Comparison of ENCODE assay signal across 8 cellular contexts in genomic region chr18:43247944-43248343, GRCh38. TPM values are rescaled to one million over a fixed set of nuclear protein-coding genes. Genes with fewer than 3 reads are reported as not detected.
"Had no signal": no experiment of that assay in that cellular context is flagged by ENCODE, and none has a peak within 500 bp of the region (broad histone marks: within the 10 kb centered on the region; RNA-seq: fewer than 3 reads in every experiment).

No MANE protein-coding gene starts in this region.

- ATAC-seq: K562 had no signal

- H2AFZ ChIP-seq: GM23248 had no signal

- DNase-seq: GM23248, GOT3, H9, HCEC 1CT, IMR-90, KG1 had no signal

- H3K9ac ChIP-seq: GM23248 had no signal

- H3K4me3 ChIP-seq: GM23248, K562 had no signal

- H3K27ac ChIP-seq: GM23248 had no signal

RNA-seq across cellular contexts. Expression of gene SYT4, which starts 29.3 kb away (rescaled TPM):
- total RNA-seq: GM23248, HT-29, IMR-90, K562 had no signal
- polyA plus RNA-seq: IMR-90, K562 had no signal
